In genomic region chr1:31509124-31510072, GRCh38 we compare ENCODE assay signal across 10 cellular contexts.
DNase-seq lines count a peak whose midpoint lies in the region; ATAC-seq, FAIRE-seq and TF ChIP-seq lines count a peak whose summit lies in the region.
"Had no signal": no experiment of that assay in that cellular context is flagged by ENCODE, and none has a peak within 500 bp of the region (broad histone marks: within the 10 kb centered on the region; RNA-seq: fewer than 3 reads in every experiment).

No MANE protein-coding gene starts in this region.

- no peak overlapping the region for H3K56ac ChIP-seq in H1 (replicated peaks; ENCODE audit: insufficient read length, low read depth, low read length)

- H3K36me3 ChIP-seq in H1 (ENCODE audit: control insufficient read depth in 2 of 4, insufficient read depth in 4 of 4, low read length in 3 of 4) = no peaks in the 10 kb centered on the region

- H3K9me3 ChIP-seq in H1 (ENCODE audit: insufficient read depth in 2 of 2, low read depth in 1 of 2, low read length in 1 of 2) = no peaks in the 10 kb centered on the region

- POLR2A ChIA-PET in H1 (lab: Charles Lee; ENCODE audit: partially characterized antibody) = interaction anchor here (0.6 kb wide), 1 partner anchor 214 kb away, joined by 3 read pairs; no protein-coding TSS in a partner anchor

- H3K4ac ChIP-seq in H1 (replicated peaks; ENCODE audit: insufficient read length, low read depth, low read length) = no peak overlapping the region

- no peaks in the 10 kb centered on the region for H3K79me1 ChIP-seq in H1 (ENCODE audit: low read depth, low read length)

- H3K4me1 ChIP-seq in H1 (replicated peaks in 1 of 4; ENCODE audit: control insufficient read depth in 3 of 4, insufficient read depth in 4 of 4, low read length in 3 of 4) = peaks cover 0 to 1% (median 0%) of the 10 kb centered on the region in 4 experiments; a peak in 2 of 7 replicates

- 88% methylated on average over 7 of the region's 7 CpGs; no CpG with 5 or more reads in 1 of the 2 experiments for WGBS in H1 (ENCODE audit: extremely low coverage in 1 of 2, insufficient coverage in 1 of 2, insufficient read length in 1 of 2, insufficient replicate concordance in 2 of 2, low coverage in 1 of 2, low lambda C conversion rate in 2 of 2, missing lambda C conversion rate in 1 of 2), 2 experiments

- H3K4me3 ChIP-seq in H1 (ENCODE audit: extremely low read depth in 1 of 4, insufficient read depth in 2 of 4, low read depth in 3 of 4, low read length in 4 of 4) = no peak overlapping the region

- TF ChIP-seq EP300 in H1 (IDR thresholded peaks at IDR 0.05; ENCODE audit: borderline replicate concordance in 1 of 2, low read depth in 2 of 2, low read length in 2 of 2) = no peak

- CTCF ChIA-PET in H1 (lab: Charles Lee; ENCODE audit: partially characterized antibody) = interaction anchor here (0.6 to 2.4 kb wide), 5 partner anchors 8 to 67 kb away, joined by 3 to 9 read pairs (median 8); no protein-coding TSS in a partner anchor

- peak; percentile 59 for ATAC-seq in HG03342 (IDR thresholded peaks at IDR 0.05; ENCODE audit: unreplicated experiment)
- ATAC-seq: left ventricle myocardium superior had no signal

- 0 out of 2 replicates have a peak, but pooled peaks cover 2% of the 10 kb centered on the region for H3K23me2 ChIP-seq in H1 (ENCODE audit: low read depth, low read length)

- TF ChIP-seq RAD21 in H1 (IDR thresholded peaks at IDR 0.05 in 1 of 2, conservative IDR thresholded peaks at IDR 0.05 in 1 of 2; ENCODE audit: low read depth in 2 of 2, low read length in 2 of 2) = no peak

- no peak overlapping the region for H4K91ac ChIP-seq in H1 (replicated peaks; ENCODE audit: insufficient read length, low read length)

- peak; percentile 66 for TF ChIP-seq POLR2A in GM19193 (IDR thresholded peaks at IDR 0.05; ENCODE audit: extremely low read depth, insufficient read depth, insufficient read length)
- TF ChIP-seq POLR2A in H1 (IDR thresholded peaks at IDR 0.05; ENCODE audit: control extremely low read depth in 1 of 2, low read depth in 2 of 2, low read length in 2 of 2) = no peak

- no peak overlapping the region for H2BK120ac ChIP-seq in H1 (replicated peaks; ENCODE audit: low read depth, low read length)

- H2AFZ ChIP-seq in H1 (ENCODE audit: low read length) = no peak overlapping the region

- no peak overlapping the region for H2BK15ac ChIP-seq in H1 (ENCODE audit: low read length)

- H4K5ac ChIP-seq in H1 (ENCODE audit: insufficient read length, low read depth, low read length) = no peak overlapping the region

- H3K27me3 ChIP-seq in H1 (replicated peaks in 1 of 4; ENCODE audit: control insufficient read depth in 3 of 4, extremely low read depth in 1 of 4, insufficient read depth in 3 of 4, low read length in 3 of 4) = no peaks in the 10 kb centered on the region

- H3K9ac ChIP-seq in H1 (replicated peaks in 1 of 4; ENCODE audit: extremely low read depth in 1 of 4, low read depth in 3 of 4, low read length in 3 of 4) = no peak overlapping the region

- H4K8ac ChIP-seq in H1 (ENCODE audit: extremely low read depth, insufficient read depth, low read length) = no peak overlapping the region

- FAIRE-seq in H1 (lab: Jason Lieb, UNC) = no peak

- H3K79me2 ChIP-seq in H1 (ENCODE audit: control insufficient read depth in 1 of 2, insufficient read depth in 2 of 2, low read length in 2 of 2) = no peaks in the 10 kb centered on the region

- H2AK5ac ChIP-seq in H1 (ENCODE audit: low read depth, low read length) = no peak overlapping the region

- H4K20me1 ChIP-seq in H1 (replicated peaks in 1 of 2; ENCODE audit: control insufficient read depth in 1 of 2, insufficient read depth in 2 of 2, low read length in 2 of 2) = peaks cover 0 to 2% of the 10 kb centered on the region in 2 experiments

- no peak overlapping the region for H2BK20ac ChIP-seq in H1 (ENCODE audit: low read length)

- H3K23ac ChIP-seq in H1 (ENCODE audit: insufficient read length) = no peak overlapping the region

- TF ChIP-seq CTCF in H1 (IDR thresholded peaks at IDR 0.05; ENCODE audit: control extremely low read depth in 1 of 3, insufficient read depth in 1 of 3, low read depth in 1 of 3, low read length in 3 of 3) = no peak

- 0 out of 2 replicates have a peak overlapping the region, but pooled peaks have one; percentile 17 for H2BK12ac ChIP-seq in H1 (ENCODE audit: low read depth, low read length)

- DNase-seq in COLO668 (lab: John Stamatoyannopoulos, UW; ENCODE audit: unreplicated experiment) (peak; percentile 84), H1 (ENCODE audit: low read depth in 1 of 2, low spot score in 2 of 2) (no peak), C1 segment of cervical spinal cord (lab: John Stamatoyannopoulos, UW) (no peak), NCI-H1436 (lab: John Stamatoyannopoulos, UW) (no peak), midbrain (lab: John Stamatoyannopoulos, UW) (no peak), DMS79 (lab: John Stamatoyannopoulos, UW) (no peak)
- DNase-seq: KG1, left ventricle myocardium superior had no signal

- H3K4me2 ChIP-seq in H1 (ENCODE audit: insufficient read depth in 1 of 2, low read depth in 2 of 2, low read length in 2 of 2) = no peak overlapping the region

- H3K18ac ChIP-seq in H1 (ENCODE audit: extremely low read depth, low read length) = no peak overlapping the region

- H3K27ac ChIP-seq in H1 (ENCODE audit: low read depth, low read length) = no peak overlapping the region; the same call in 1 of the 2 replicates

- H3K14ac ChIP-seq in H1 (ENCODE audit: insufficient read length) = no peak overlapping the region

- no peak overlapping the region for H2BK5ac ChIP-seq in H1 (ENCODE audit: low read depth, low read length)

TF ChIP-seq in H1, 55 proteins besides CTCF, POLR2A, EP300 and RAD21:
- no peak for TF ChIP-seq TAF1 (IDR thresholded peaks at IDR 0.05; ENCODE audit: low read depth, low read length)
- TF ChIP-seq CTBP2 (IDR thresholded peaks at IDR 0.05; ENCODE audit: borderline replicate concordance, insufficient read depth, insufficient read length, low read length) = no peak
- TF ChIP-seq RFX5 (IDR thresholded peaks at IDR 0.05; ENCODE audit: borderline replicate concordance, low read depth, low read length) = no peak
- no peak for TF ChIP-seq GTF2F1 (IDR thresholded peaks at IDR 0.05; ENCODE audit: borderline replicate concordance, low read depth, low read length)
- TF ChIP-seq SIX5 (IDR thresholded peaks at IDR 0.05; ENCODE audit: low read depth, low read length) = no peak
- TF ChIP-seq SIRT6 (IDR thresholded peaks at IDR 0.05; ENCODE audit: low read length) = no peak
- no peak for TF ChIP-seq CEBPB (IDR thresholded peaks at IDR 0.05; ENCODE audit: low read depth, low read length)
- no peak for TF ChIP-seq BRCA1 (IDR thresholded peaks at IDR 0.05; ENCODE audit: low read depth, low read length)
- no peak for TF ChIP-seq RXRA (IDR thresholded peaks at IDR 0.05; ENCODE audit: insufficient read depth, low read depth, low read length)
- TF ChIP-seq CBX8 (IDR thresholded peaks at IDR 0.05; ENCODE audit: borderline replicate concordance, low read depth, low read length) = no peak
- TF ChIP-seq SUZ12 (IDR thresholded peaks at IDR 0.05; ENCODE audit: low read length) = no peak
- TF ChIP-seq, protein P1, sequence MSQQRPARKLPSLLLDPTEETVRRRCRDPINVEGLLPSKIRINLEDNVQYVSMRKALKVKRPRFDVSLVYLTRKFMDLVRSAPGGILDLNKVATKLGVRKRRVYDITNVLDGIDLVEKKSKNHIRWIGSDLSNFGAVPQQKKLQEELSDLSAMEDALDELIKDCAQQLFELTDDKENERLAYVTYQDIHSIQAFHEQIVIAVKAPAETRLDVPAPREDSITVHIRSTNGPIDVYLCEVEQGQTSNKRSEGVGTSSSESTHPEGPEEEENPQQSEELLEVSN (IDR thresholded peaks at IDR 0.05) = no peak
- TF ChIP-seq POU5F1 (IDR thresholded peaks at IDR 0.05; ENCODE audit: low read depth, low read length) = no peak
- no peak for TF ChIP-seq TBP (IDR thresholded peaks at IDR 0.05; ENCODE audit: low read depth, low read length)
- TF ChIP-seq BACH1 (IDR thresholded peaks at IDR 0.05; ENCODE audit: low read length) = no peak
- no peak for TF ChIP-seq SIN3A (conservative IDR thresholded peaks at IDR 0.05 in 1 of 2, IDR thresholded peaks at IDR 0.05 in 1 of 2; ENCODE audit: low read depth in 1 of 2, low read length in 2 of 2)
- no peak for TF ChIP-seq KDM4A (IDR thresholded peaks at IDR 0.05; ENCODE audit: low read depth, low read length, severe bottlenecking)
- TF ChIP-seq TEAD4 (IDR thresholded peaks at IDR 0.05; ENCODE audit: low read depth, low read length) = no peak
- no peak for TF ChIP-seq EZH2 (IDR thresholded peaks at IDR 0.05; ENCODE audit: low read depth, low read length, severe bottlenecking)
- no peak for TF ChIP-seq SP1 (IDR thresholded peaks at IDR 0.05; ENCODE audit: low read depth, low read length)
